In genomic region chr1:17752356-17752755, GRCh38 we compare ENCODE assay signal across 29 cellular contexts. TPM values are rescaled to one million over a fixed set of nuclear protein-coding genes. Genes with fewer than 3 reads are reported as not detected.
"Had no signal": no experiment of that assay in that cellular context is flagged by ENCODE, and none has a peak within 500 bp of the region (broad histone marks: within the 10 kb centered on the region; RNA-seq: fewer than 3 reads in every experiment).

No MANE protein-coding gene starts in this region.

- H3K36me3 ChIP-seq: colonic mucosa, esophagus muscularis mucosa, esophagus squamous epithelium, gastrocnemius medialis, gastroesophageal sphincter, heart left ventricle, heart right ventricle had no signal

- H3K27ac ChIP-seq: colonic mucosa, coronary artery, dorsolateral prefrontal cortex, epithelial cell of prostate, esophagus muscularis mucosa, esophagus squamous epithelium, foreskin keratinocyte, gastrocnemius medialis, gastroesophageal sphincter, heart left ventricle, heart right ventricle had no signal

- H3K27me3 ChIP-seq: colonic mucosa, foreskin keratinocyte, heart left ventricle had no signal

- H3K4me1 ChIP-seq: colonic mucosa, esophagus muscularis mucosa, esophagus squamous epithelium, foreskin keratinocyte, gastrocnemius medialis, gastroesophageal sphincter, heart left ventricle, heart right ventricle had no signal

- H3K4me3 ChIP-seq: colonic mucosa, coronary artery, dorsolateral prefrontal cortex, esophagus muscularis mucosa, esophagus squamous epithelium, gastrocnemius medialis, gastroesophageal sphincter, heart left ventricle, heart right ventricle had no signal

- DNase-seq: colonic mucosa; cortex of kidney; dermis blood vessel endothelial cell; dorsolateral prefrontal cortex; effector CD4-positive, alpha-beta T cell; effector CD8-positive, alpha-beta T cell; effector memory CD4-positive, alpha-beta T cell; effector memory CD8-positive, alpha-beta T cell; endodermal cell; erythroblast; esophagus squamous epithelium; foreskin fibroblast; foreskin keratinocyte; foreskin melanocyte; gastrocnemius medialis; glutamatergic neuron; head of caudate nucleus; heart right ventricle had no signal

RNA-seq across cellular contexts. Expression of gene ACTL8, which starts 2.8 kb away (rescaled TPM):
- total RNA-seq: dermis blood vessel endothelial cell, dermis microvascular lymphatic vessel endothelial cell, endodermal cell, endothelial cell of umbilical vein, epithelial cell of proximal tubule, esophagus muscularis mucosa, fibroblast of lung, fibroblast of villous mesenchyme, foreskin keratinocyte, gastrocnemius medialis, gastroesophageal sphincter, glomerular endothelial cell, heart left ventricle, heart right ventricle had no signal
- polyA plus RNA-seq: endothelial cell of umbilical vein, foreskin keratinocyte, heart left ventricle, heart right ventricle had no signal
